ENCODE assay signal across 30 cellular contexts in the genomic region with DNA sequence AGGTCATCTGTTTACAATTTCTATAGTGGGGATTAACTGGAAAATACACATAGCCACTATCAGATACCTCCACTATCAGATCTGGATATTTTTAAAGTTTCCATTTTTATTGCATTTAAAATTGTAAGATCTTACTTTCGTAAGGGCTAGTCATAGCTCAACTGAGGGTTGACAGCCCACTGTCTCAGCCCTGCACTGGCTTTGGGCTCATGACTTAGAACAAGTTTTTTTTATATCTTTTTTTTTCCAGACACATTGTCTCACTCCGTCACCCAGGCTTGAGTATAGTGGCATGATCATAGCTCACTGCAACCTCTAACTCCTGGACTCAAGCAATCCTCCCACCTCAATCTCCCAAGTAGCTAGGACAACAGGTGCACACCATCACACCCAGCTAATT. TPM values are rescaled to one million over a fixed set of nuclear protein-coding genes. Genes with fewer than 3 reads are reported as not detected.
"Had no signal": no experiment of that assay in that cellular context is flagged by ENCODE, and none has a peak within 500 bp of the region (broad histone marks: within the 10 kb centered on the region; RNA-seq: fewer than 3 reads in every experiment).

No MANE protein-coding gene starts in this region.

- H3K36me3 Mint-ChIP-seq: activated naive CD4-positive, alpha-beta T cell treated with anti-CD3 and anti-CD28 coated beads, Interleukin-2, amount 50 U/mL, for 72 hours; activated naive CD8-positive, alpha-beta T cell treated with anti-CD3 and anti-CD28 coated beads for 36 hours had no signal

- DNase-seq: activated B cell treated with CpG ODN at 0.5 μM for 24 hours; activated CD4-positive, alpha-beta T cell treated with anti-CD3 and anti-CD28 coated beads for 48 hours; activated CD4-positive, alpha-beta T cell treated with anti-CD3 and anti-CD28 coated beads, Interleukin-2, amount 10 ng/mL, durations not matched to agents 7 days and 5 days; activated CD4-positive, CD25-positive, alpha-beta regulatory T cell treated with anti-CD3 and anti-CD28 coated beads, Interleukin-2, amount 50 U/mL, for 72 hours; activated CD8-positive, alpha-beta memory T cell treated with anti-CD3 and anti-CD28 coated beads, Interleukin-2, amount 50 U/mL, for 4 hours; activated CD8-positive, alpha-beta T cell treated with anti-CD3 and anti-CD28 coated beads for 36 hours; activated effector memory CD4-positive, alpha-beta T cell treated with Interleukin-2 at 50 U/mL for 16 hours; activated gamma-delta T cell treated with Interleukin-2 at 50 U/mL for 16 hours; activated naive CD4-positive, alpha-beta T cell; activated naive CD4-positive, alpha-beta T cell treated with anti-CD3 and anti-CD28 coated beads for 36 hours; activated naive CD4-positive, alpha-beta T cell treated with anti-CD3 and anti-CD28 coated beads, Interleukin-2, amount 50 U/mL, for 16 hours; activated naive CD8-positive, alpha-beta T cell treated with anti-CD3 and anti-CD28 coated beads for 36 hours; activated T-cell treated with anti-CD3 and anti-CD28 coated beads for 4 hours; activated T-cell treated with anti-CD3 and anti-CD28 coated beads, Interleukin-2, amount 50 U/mL, for 4 hours; adrenal gland; amniotic stem cell; aorta; body of pancreas; brain microvascular endothelial cell; central memory CD4-positive, alpha-beta T cell; SW 1271; T-helper 1 cell; T-helper 9 cell had no signal

- H3K9me3 Mint-ChIP-seq: activated B cell treated with CpG ODN at 0.5 μM for 24 hours; activated CD4-positive, alpha-beta T cell treated with anti-CD3 and anti-CD28 coated beads, Interleukin-2, amount 10 ng/mL, durations not matched to agents 7 days and 5 days; activated CD8-positive, alpha-beta T cell treated with anti-CD3 and anti-CD28 coated beads for 36 hours; activated naive CD4-positive, alpha-beta T cell treated with anti-CD3 and anti-CD28 coated beads, Interleukin-2, amount 50 U/mL, for 72 hours; activated naive CD8-positive, alpha-beta T cell treated with anti-CD3 and anti-CD28 coated beads for 36 hours; activated T-cell treated with anti-CD3 and anti-CD28 coated beads, Interleukin-2, amount 50 U/mL, for 4 hours; activated T-helper 1 cell treated with anti-CD3 and anti-CD28 coated beads, Interleukin-12 subunit alpha, Interleukin-12 subunit beta, Interleukin-2, Interleukin-4 antibody, amounts not matched to agents 30 ng/mL and 10 ng/mL and 1 ng/mL, durations not matched to agents 14 hours and 24 hours and 36 hours; activated T-helper 2 cell treated with anti-CD3 and anti-CD28 coated beads, Interferon-gamma antibody, Interleukin-2, Interleukin-4, amounts not matched to agents 10 μg/mL and 5 μg/mL and 100 μg/mL, durations not matched to agents 14 hours and 24 hours and 36 hours; T-helper 1 cell treated with Interleukin-12 subunit alpha and Interleukin-12 subunit beta and Interleukin-4 antibody, amounts not matched to agents 30 μg/mL and 1 μg/mL, for 36 hours; T-helper 2 cell treated with Interferon-gamma antibody and Interleukin-4, amounts not matched to agents 5 μg/mL and 100 μg/mL, for 36 hours had no signal

- H3K27me3 Mint-ChIP-seq: activated B cell treated with CpG ODN at 0.5 μM for 24 hours; activated naive CD8-positive, alpha-beta T cell treated with anti-CD3 and anti-CD28 coated beads for 36 hours had no signal

- ATAC-seq: body of pancreas had no signal

- H3K27ac Mint-ChIP-seq: activated B cell treated with CpG ODN at 0.5 μM for 24 hours; activated CD4-positive, alpha-beta T cell treated with anti-CD3 and anti-CD28 coated beads, Interleukin-2, amount 10 ng/mL, durations not matched to agents 7 days and 5 days; activated CD8-positive, alpha-beta T cell treated with anti-CD3 and anti-CD28 coated beads for 36 hours; activated naive CD4-positive, alpha-beta T cell treated with anti-CD3 and anti-CD28 coated beads for 36 hours; activated naive CD4-positive, alpha-beta T cell treated with anti-CD3 and anti-CD28 coated beads, Interleukin-2, amount 50 U/mL, for 72 hours; activated naive CD8-positive, alpha-beta T cell treated with anti-CD3 and anti-CD28 coated beads for 36 hours; activated T-helper 1 cell treated with anti-CD3 and anti-CD28 coated beads, Interleukin-12 subunit alpha, Interleukin-12 subunit beta, Interleukin-2, Interleukin-4 antibody, amounts not matched to agents 30 ng/mL and 10 ng/mL and 1 ng/mL, durations not matched to agents 14 hours and 24 hours and 36 hours; activated T-helper 2 cell treated with anti-CD3 and anti-CD28 coated beads, Interferon-gamma antibody, Interleukin-2, Interleukin-4, amounts not matched to agents 10 μg/mL and 5 μg/mL and 100 μg/mL, durations not matched to agents 14 hours and 24 hours and 36 hours; T-helper 1 cell treated with Interleukin-12 subunit alpha and Interleukin-12 subunit beta and Interleukin-4 antibody, amounts not matched to agents 30 μg/mL and 1 μg/mL, for 36 hours had no signal

- H3K4me3 Mint-ChIP-seq: activated B cell treated with CpG ODN at 0.5 μM for 24 hours; activated CD4-positive, alpha-beta T cell treated with anti-CD3 and anti-CD28 coated beads, Interleukin-2, amount 10 ng/mL, durations not matched to agents 7 days and 5 days; activated CD8-positive, alpha-beta T cell treated with anti-CD3 and anti-CD28 coated beads for 36 hours; activated naive CD4-positive, alpha-beta T cell treated with anti-CD3 and anti-CD28 coated beads for 36 hours; activated naive CD8-positive, alpha-beta T cell treated with anti-CD3 and anti-CD28 coated beads for 36 hours; activated T-cell treated with anti-CD3 and anti-CD28 coated beads, Interleukin-2, amount 50 U/mL, for 4 hours; activated T-helper 1 cell treated with anti-CD3 and anti-CD28 coated beads, Interleukin-12 subunit alpha, Interleukin-12 subunit beta, Interleukin-2, Interleukin-4 antibody, amounts not matched to agents 30 ng/mL and 10 ng/mL and 1 ng/mL, durations not matched to agents 14 hours and 24 hours and 36 hours; T-helper 1 cell treated with Interleukin-12 subunit alpha and Interleukin-12 subunit beta and Interleukin-4 antibody, amounts not matched to agents 30 μg/mL and 1 μg/mL, for 36 hours; T-helper 2 cell treated with Interferon-gamma antibody and Interleukin-4, amounts not matched to agents 5 μg/mL and 100 μg/mL, for 36 hours had no signal

- H3K4me1 Mint-ChIP-seq: activated B cell treated with CpG ODN at 0.5 μM for 24 hours; activated CD4-positive, alpha-beta T cell treated with anti-CD3 and anti-CD28 coated beads, Interleukin-2, amount 10 ng/mL, durations not matched to agents 7 days and 5 days; activated naive CD8-positive, alpha-beta T cell treated with anti-CD3 and anti-CD28 coated beads for 36 hours had no signal

RNA-seq across cellular contexts. Expression of gene ACP3, which starts 51.3 kb away (rescaled TPM):
- total RNA-seq: activated CD4-positive, alpha-beta T cell treated with anti-CD3 and anti-CD28 coated beads, Interleukin-2, amount 10 ng/mL, durations not matched to agents 7 days and 5 days; activated CD8-positive, alpha-beta memory T cell treated with anti-CD3 and anti-CD28 coated beads for 36 hours; activated CD8-positive, alpha-beta T cell treated with anti-CD3 and anti-CD28 coated beads for 36 hours; activated naive CD4-positive, alpha-beta T cell treated with anti-CD3 and anti-CD28 coated beads for 36 hours; activated naive CD4-positive, alpha-beta T cell treated with anti-CD3 and anti-CD28 coated beads, Interleukin-2, amount 50 U/mL, for 72 hours; activated naive CD8-positive, alpha-beta T cell treated with anti-CD3 and anti-CD28 coated beads for 36 hours; activated T-cell treated with anti-CD3 and anti-CD28 coated beads, Interleukin-2, amount 50 U/mL, for 4 hours; activated T-helper 1 cell treated with anti-CD3 and anti-CD28 coated beads, Interleukin-12 subunit alpha, Interleukin-12 subunit beta, Interleukin-2, Interleukin-4 antibody, amounts not matched to agents 30 ng/mL and 10 ng/mL and 1 ng/mL, durations not matched to agents 14 hours and 24 hours and 36 hours; activated T-helper 2 cell treated with anti-CD3 and anti-CD28 coated beads, Interferon-gamma antibody, Interleukin-2, Interleukin-4, amounts not matched to agents 10 μg/mL and 5 μg/mL and 100 μg/mL, durations not matched to agents 14 hours and 24 hours and 36 hours; astrocyte had no signal
